In genomic region chr7:40546616-40547501, GRCh38 we compare ENCODE assay signal across 24 cellular contexts.
DNase-seq lines count a peak whose midpoint lies in the region; ATAC-seq, FAIRE-seq and TF ChIP-seq lines count a peak whose summit lies in the region.
"Had no signal": no experiment of that assay in that cellular context is flagged by ENCODE, and none has a peak within 500 bp of the region (broad histone marks: within the 10 kb centered on the region; RNA-seq: fewer than 3 reads in every experiment).

No MANE protein-coding gene starts in this region.

- no peaks in the 10 kb centered on the region for H3K9me3 ChIP-seq in left lung
- H3K9me3 ChIP-seq in endodermal cell (ENCODE audit: control insufficient read depth, low read length): no peaks in the 10 kb centered on the region
- H3K9me3 ChIP-seq: body of pancreas, SJSA1 had no signal

- ATAC-seq in left lung (peak; percentile 36), esophagus mucosa (no peak)
- ATAC-seq: activated T-helper 17 cell treated with anti-CD3 and anti-CD28 coated beads, Interleukin-2, amount 50 U/mL, for 72 hours; body of pancreas; stimulated activated effector memory CD8-positive, alpha-beta T cell treated with anti-CD3 and anti-CD28 coated beads, Interleukin-12 subunit alpha, Interleukin-12 subunit beta, amount 100 ng/mL, for 72 hours had no signal

- H3K4me1 Mint-ChIP-seq in T-helper 2 cell treated with Interferon-gamma antibody and Interleukin-4, amounts not matched to agents 5 μg/mL and 100 μg/mL, for 36 hours (ENCODE audit: low read depth): peaks cover 4% of the 10 kb centered on the region
- H3K4me1 Mint-ChIP-seq in endodermal cell: peaks cover 1% of the 10 kb centered on the region
- H3K4me1 Mint-ChIP-seq: activated T-helper 17 cell treated with anti-CD3 and anti-CD28 coated beads, Interleukin-2, amount 50 U/mL, for 72 hours; stimulated activated effector memory CD8-positive, alpha-beta T cell treated with anti-CD3 and anti-CD28 coated beads, Interleukin-12 subunit alpha, Interleukin-12 subunit beta, amount 100 ng/mL, for 72 hours had no signal

- H3K9me3 Mint-ChIP-seq in T-helper 2 cell treated with Interferon-gamma antibody and Interleukin-4, amounts not matched to agents 5 μg/mL and 100 μg/mL, for 36 hours: no peaks in the 10 kb centered on the region
- H3K9me3 Mint-ChIP-seq in endodermal cell: no peaks in the 10 kb centered on the region
- H3K9me3 Mint-ChIP-seq: activated naive CD8-positive, alpha-beta T cell treated with anti-CD3 and anti-CD28 coated beads, Interleukin-2, amount 10 ng/mL, durations not matched to agents 7 days and 5 days; activated T-helper 17 cell treated with anti-CD3 and anti-CD28 coated beads, Interleukin-2, amount 50 U/mL, for 72 hours; CD4-positive, alpha-beta T cell; nephron had no signal

- H3K36me3 ChIP-seq in bronchial epithelial cell (ENCODE audit: control insufficient read depth, insufficient read depth, low read length): no peaks in the 10 kb centered on the region
- no peaks in the 10 kb centered on the region for H3K36me3 ChIP-seq in left lung
- no peaks in the 10 kb centered on the region for H3K36me3 ChIP-seq in endodermal cell (ENCODE audit: control insufficient read depth, insufficient read depth, low read length)
- H3K36me3 ChIP-seq: SJSA1 had no signal

- peak; percentile 44 for DNase-seq in CD1c-positive myeloid dendritic cell (ENCODE audit: extremely low spot score)
- DNase-seq in LHCN-M2 (ENCODE audit: low read depth): peak; percentile 67
- DNase-seq in bronchial epithelial cell (ENCODE audit: low read depth): peak; percentile 71
- no peak for DNase-seq in left lung
- DNase-seq in stimulated activated naive CD4-positive, alpha-beta T cell treated with Interleukin-2 at 50 U/mL for 16 hours (lab: John Stamatoyannopoulos, UW): no peak
- DNase-seq in T-helper 2 cell treated with Interferon-gamma antibody and Interleukin-4, amounts not matched to agents 5 μg/mL and 100 μg/mL, for 36 hours (ENCODE audit: low spot score): no peak
- DNase-seq in endodermal cell: no peak
- DNase-seq: activated CD4-positive, alpha-beta T cell treated with anti-CD3 and anti-CD28 coated beads for 1 hour; activated naive CD8-positive, alpha-beta T cell treated with anti-CD3 and anti-CD28 coated beads, Interleukin-2, amount 10 ng/mL, durations not matched to agents 7 days and 5 days; body of pancreas; CD4-positive, alpha-beta T cell; dermis blood vessel endothelial cell; DMS79 treated with DMSO at 0.1 percent for 48 hours; GOT3; NCI-H1092; stimulated activated CD4-positive, alpha-beta T cell treated with anti-CD3 and anti-CD28 coated beads, Interleukin-12 subunit alpha, Interleukin-12 subunit beta, amount 100 ng/mL, for 4 hours; T1000 had no signal

- H3K4me3 ChIP-seq in bronchial epithelial cell (ENCODE audit: low read depth, low read length): no peak overlapping the region
- H3K4me3 ChIP-seq in left lung: peak overlapping the region in 1 of 2 donors; percentile 10
- H3K4me3 ChIP-seq in endodermal cell (ENCODE audit: low read length): no peak overlapping the region
- H3K4me3 ChIP-seq: body of pancreas, SJSA1 had no signal

- H3K4me1 ChIP-seq in left lung: peaks cover 5 to 11% of the 10 kb centered on the region in 2 donors
- H3K4me1 ChIP-seq in endodermal cell (ENCODE audit: control insufficient read depth, insufficient read depth, low read length): peaks cover 4% of the 10 kb centered on the region
- H3K4me1 ChIP-seq: body of pancreas had no signal

- H3K9ac ChIP-seq in endodermal cell (ENCODE audit: extremely low read depth, low read length, poor library complexity, severe bottlenecking): no peak overlapping the region

- FAIRE-seq in bronchial epithelial cell (lab: Jason Lieb, UNC): no peak
- FAIRE-seq: GM18507 had no signal

- no peak overlapping the region for H3K27ac Mint-ChIP-seq in T-helper 2 cell treated with Interferon-gamma antibody and Interleukin-4, amounts not matched to agents 5 μg/mL and 100 μg/mL, for 36 hours
- H3K27ac Mint-ChIP-seq in endodermal cell: no peak overlapping the region
- H3K27ac Mint-ChIP-seq: activated naive CD8-positive, alpha-beta T cell treated with anti-CD3 and anti-CD28 coated beads, Interleukin-2, amount 10 ng/mL, durations not matched to agents 7 days and 5 days; activated T-helper 17 cell treated with anti-CD3 and anti-CD28 coated beads, Interleukin-2, amount 50 U/mL, for 72 hours; CD4-positive, alpha-beta T cell; IgD-negative memory B cell; nephron; stimulated activated effector memory CD8-positive, alpha-beta T cell treated with anti-CD3 and anti-CD28 coated beads, Interleukin-12 subunit alpha, Interleukin-12 subunit beta, amount 100 ng/mL, for 72 hours had no signal

- no peaks in the 10 kb centered on the region for H3K36me3 Mint-ChIP-seq in T-helper 2 cell treated with Interferon-gamma antibody and Interleukin-4, amounts not matched to agents 5 μg/mL and 100 μg/mL, for 36 hours (ENCODE audit: low read depth)
- no peaks in the 10 kb centered on the region for H3K36me3 Mint-ChIP-seq in endodermal cell (ENCODE audit: low read depth)
- H3K36me3 Mint-ChIP-seq: activated naive CD8-positive, alpha-beta T cell treated with anti-CD3 and anti-CD28 coated beads, Interleukin-2, amount 10 ng/mL, durations not matched to agents 7 days and 5 days; IgD-negative memory B cell; stimulated activated effector memory CD8-positive, alpha-beta T cell treated with anti-CD3 and anti-CD28 coated beads, Interleukin-12 subunit alpha, Interleukin-12 subunit beta, amount 100 ng/mL, for 72 hours had no signal

- no peak for TF ChIP-seq CTCF in bronchial epithelial cell (IDR thresholded peaks at IDR 0.05; ENCODE audit: insufficient read depth, low read length, severe bottlenecking)
- no peak for TF ChIP-seq CTCF in left lung (IDR thresholded peaks at IDR 0.05)
- TF ChIP-seq CTCF in endodermal cell (conservative IDR thresholded peaks at IDR 0.05): no peak

- no peaks in the 10 kb centered on the region for H3K27me3 ChIP-seq in bronchial epithelial cell (ENCODE audit: control insufficient read depth, insufficient read depth, low read length)
- no peaks in the 10 kb centered on the region for H3K27me3 ChIP-seq in left lung
- no peaks in the 10 kb centered on the region for H3K27me3 ChIP-seq in endodermal cell (ENCODE audit: control insufficient read depth, insufficient read depth, low read length, poor library complexity, severe bottlenecking)
- H3K27me3 ChIP-seq: body of pancreas, SJSA1 had no signal

- no peak overlapping the region for H3K4me3 Mint-ChIP-seq in T-helper 2 cell treated with Interferon-gamma antibody and Interleukin-4, amounts not matched to agents 5 μg/mL and 100 μg/mL, for 36 hours
- H3K4me3 Mint-ChIP-seq in endodermal cell: no peak overlapping the region
- H3K4me3 Mint-ChIP-seq: activated naive CD8-positive, alpha-beta T cell treated with anti-CD3 and anti-CD28 coated beads, Interleukin-2, amount 10 ng/mL, durations not matched to agents 7 days and 5 days; activated T-helper 17 cell treated with anti-CD3 and anti-CD28 coated beads, Interleukin-2, amount 50 U/mL, for 72 hours; CD4-positive, alpha-beta T cell; IgD-negative memory B cell; nephron; stimulated activated effector memory CD8-positive, alpha-beta T cell treated with anti-CD3 and anti-CD28 coated beads, Interleukin-12 subunit alpha, Interleukin-12 subunit beta, amount 100 ng/mL, for 72 hours had no signal

- H3K27ac ChIP-seq in left lung (peak overlapping the region in 1 of 2 donors; percentile 26), endodermal cell (ENCODE audit: low read depth, low read length) (no peak overlapping the region)
- H3K27ac ChIP-seq: body of pancreas, SJSA1 had no signal

- intact Hi-C loops in left lung (cut with DNase I): no loop called here

- peaks cover under 1% of the 10 kb centered on the region for H3K27me3 Mint-ChIP-seq in T-helper 2 cell treated with Interferon-gamma antibody and Interleukin-4, amounts not matched to agents 5 μg/mL and 100 μg/mL, for 36 hours (ENCODE audit: low read depth)
- no peaks in the 10 kb centered on the region for H3K27me3 Mint-ChIP-seq in endodermal cell (ENCODE audit: insufficient read depth)
- H3K27me3 Mint-ChIP-seq: activated naive CD8-positive, alpha-beta T cell treated with anti-CD3 and anti-CD28 coated beads, Interleukin-2, amount 10 ng/mL, durations not matched to agents 7 days and 5 days; activated T-helper 17 cell treated with anti-CD3 and anti-CD28 coated beads, Interleukin-2, amount 50 U/mL, for 72 hours; CD4-positive, alpha-beta T cell; IgD-negative memory B cell had no signal

- WGBS in endodermal cell (ENCODE audit: insufficient coverage in 1 of 2, insufficient read length in 1 of 2), 2 experiments: 94 to 96% methylated on average over 5 to 6 of the region's 6 CpGs

Comparison
In these comparisons a context has a peak if more than half of its experiments do, and no peak if none do; other contexts are left out.
1. DNase-seq: peak in CD1c-positive myeloid dendritic cell (single experiment), LHCN-M2 (single experiment) and bronchial epithelial cell (single experiment); none in left lung (0 of 2), stimulated activated naive CD4-positive, alpha-beta T cell treated with Interleukin-2 at 50 U/mL for 16 hours (single experiment), T-helper 2 cell treated with Interferon-gamma antibody and Interleukin-4, amounts not matched to agents 5 μg/mL and 100 μg/mL, for 36 hours (single experiment) and endodermal cell (single experiment).